In genomic region chr7:93133020-93133419, GRCh38 we compare ENCODE assay signal across 6 cellular contexts. TPM values are rescaled to one million over a fixed set of nuclear protein-coding genes. Genes with fewer than 3 reads are reported as not detected.
"Had no signal": no experiment of that assay in that cellular context is flagged by ENCODE, and none has a peak within 500 bp of the region (broad histone marks: within the 10 kb centered on the region; RNA-seq: fewer than 3 reads in every experiment).

No MANE protein-coding gene starts in this region.

- H3K27me3 Mint-ChIP-seq: IgD-negative memory B cell had no signal

- H3K4me1 Mint-ChIP-seq: H9, IgD-negative memory B cell had no signal

- DNase-seq: H9, HCEC 1CT had no signal

- H3K4me3 Mint-ChIP-seq: GM23338, H9, IgD-negative memory B cell had no signal

- H3K27ac Mint-ChIP-seq: GM23338, H9, IgD-negative memory B cell had no signal

RNA-seq across cellular contexts. Expression of gene SAMD9L, which starts 15.2 kb away (rescaled TPM):
- total RNA-seq: GM23338, H1, H9, HepG2 had no signal
- polyA plus RNA-seq: GM23338, H1, HepG2 had no signal

RNA-seq across cellular contexts. Expression of gene SAMD9, which starts 15.2 kb away (rescaled TPM):
- total RNA-seq: H1, H9 had no signal
- polyA plus RNA-seq: GM23338 had no signal
